8 cellular contexts compared by ENCODE assay signal in genomic region chr13:112942689-112943308, GRCh38. TPM values are rescaled to one million over a fixed set of nuclear protein-coding genes. Genes with fewer than 3 reads are reported as not detected.
DNase-seq lines count a peak whose midpoint lies in the region; ATAC-seq and TF ChIP-seq lines count a peak whose summit lies in the region.

No MANE protein-coding gene starts in this region.

- H3K27me3 ChIP-seq in hepatocyte (no peaks in the 10 kb centered on the region), uterus (no peaks in the 10 kb centered on the region)

- H3K36me3 ChIP-seq in hepatocyte (replicated peaks; ENCODE audit: insufficient read depth, low read depth) (no peaks in the 10 kb centered on the region), uterus (no peaks in the 10 kb centered on the region)

- H3K79me2 ChIP-seq in hepatocyte = no peaks in the 10 kb centered on the region

- H3K4me1 Mint-ChIP-seq in T-helper 2 cell treated with Interferon-gamma antibody and Interleukin-4, amounts not matched to agents 5 μg/mL and 100 μg/mL, for 36 hours (ENCODE audit: low read depth) = peaks cover 5% of the 10 kb centered on the region

- peak overlapping the region; percentile 92 for H2AFZ ChIP-seq in hepatocyte

- H3K4me2 ChIP-seq in hepatocyte = peak overlapping the region; percentile 98

- DNase-seq in NCI-H1694 (lab: John Stamatoyannopoulos, UW) (peak; percentile 99), astrocyte of the hippocampus (ENCODE audit: low read depth, low spot score) (peak; percentile 97), hepatocyte (ENCODE audit: low spot score) (peak; percentile 99), putamen (ENCODE audit: low spot score) (peak; percentile 94), uterus (peak; percentile 90 to 93)
- DNase-seq in T-helper 2 cell treated with Interferon-gamma antibody and Interleukin-4, amounts not matched to agents 5 μg/mL and 100 μg/mL, for 36 hours (ENCODE audit: low spot score) = peak; percentile 89

- H3K9me2 ChIP-seq in hepatocyte (replicated peaks; ENCODE audit: insufficient read depth) = no peaks in the 10 kb centered on the region

- H4K20me1 ChIP-seq in hepatocyte (ENCODE audit: insufficient read depth, poor library complexity, severe bottlenecking) = no peaks in the 10 kb centered on the region

- no peaks in the 10 kb centered on the region for H3K9me3 ChIP-seq in hepatocyte (ENCODE audit: low read depth)
- H3K9me3 ChIP-seq in uterus = no peaks in the 10 kb centered on the region

- H3K4me1 ChIP-seq in hepatocyte (ENCODE audit: insufficient read depth) (no peaks in the 10 kb centered on the region), uterus (no peaks in the 10 kb centered on the region)

- H3K4me3 Mint-ChIP-seq in T-helper 2 cell treated with Interferon-gamma antibody and Interleukin-4, amounts not matched to agents 5 μg/mL and 100 μg/mL, for 36 hours = peak overlapping the region; percentile 83

- H3K9me3 Mint-ChIP-seq in T-helper 2 cell treated with Interferon-gamma antibody and Interleukin-4, amounts not matched to agents 5 μg/mL and 100 μg/mL, for 36 hours = no peaks in the 10 kb centered on the region

- H3K27ac Mint-ChIP-seq in T-helper 2 cell treated with Interferon-gamma antibody and Interleukin-4, amounts not matched to agents 5 μg/mL and 100 μg/mL, for 36 hours = no peak overlapping the region

- peak overlapping the region; percentile 78 for H3K4me3 ChIP-seq in hepatocyte
- H3K4me3 ChIP-seq in uterus = peak overlapping the region; percentile 20 to 40

- no peak for TF ChIP-seq POLR2A in uterus (IDR thresholded peaks at IDR 0.05)

- WGBS in hepatocyte (ENCODE audit: low lambda C conversion rate, missing lambda C conversion rate) = 3% methylated on average over 16 of the region's 18 CpGs

- H3K27ac ChIP-seq in hepatocyte (peak overlapping the region; percentile 80), uterus (peak overlapping the region in 1 of 2 donors; percentile 47)

- ATAC-seq in GM18498 (IDR thresholded peaks at IDR 0.05; ENCODE audit: unreplicated experiment) = peak; percentile 98
- ATAC-seq in HG02938 (IDR thresholded peaks at IDR 0.05; ENCODE audit: unreplicated experiment) = peak; percentile 96

- H3K36me3 Mint-ChIP-seq in T-helper 2 cell treated with Interferon-gamma antibody and Interleukin-4, amounts not matched to agents 5 μg/mL and 100 μg/mL, for 36 hours (ENCODE audit: low read depth) = no peaks in the 10 kb centered on the region

- peaks cover 26% of the 10 kb centered on the region for H3K27me3 Mint-ChIP-seq in T-helper 2 cell treated with Interferon-gamma antibody and Interleukin-4, amounts not matched to agents 5 μg/mL and 100 μg/mL, for 36 hours (ENCODE audit: low read depth)

- intact Hi-C loops in uterus (cut with DNase I; ENCODE audit: low total_unique reads) = no loop called here

- TF ChIP-seq CTCF in hepatocyte (IDR thresholded peaks at IDR 0.05; ENCODE audit: poor library complexity) (peak; percentile 99), uterus (IDR thresholded peaks at IDR 0.05) (peak; percentile 82 to 95 (median 88))

RNA-seq across cellular contexts. Expression of gene MCF2L, which starts 26.2 kb away (rescaled TPM):
- total RNA-seq in hepatocyte = 16.7 and 22.4 TPM in 2 replicates
- 11.1 and 13.5 TPM in 2 replicates for polyA plus RNA-seq in hepatocyte
- 100 to 1,000 TPM in 1 of 4 donors, 10 to 100 TPM in 3; 25.0 to 103 (median 61.0) TPM for total RNA-seq in uterus
